8 cellular contexts compared by ENCODE assay signal in the genomic region with DNA sequence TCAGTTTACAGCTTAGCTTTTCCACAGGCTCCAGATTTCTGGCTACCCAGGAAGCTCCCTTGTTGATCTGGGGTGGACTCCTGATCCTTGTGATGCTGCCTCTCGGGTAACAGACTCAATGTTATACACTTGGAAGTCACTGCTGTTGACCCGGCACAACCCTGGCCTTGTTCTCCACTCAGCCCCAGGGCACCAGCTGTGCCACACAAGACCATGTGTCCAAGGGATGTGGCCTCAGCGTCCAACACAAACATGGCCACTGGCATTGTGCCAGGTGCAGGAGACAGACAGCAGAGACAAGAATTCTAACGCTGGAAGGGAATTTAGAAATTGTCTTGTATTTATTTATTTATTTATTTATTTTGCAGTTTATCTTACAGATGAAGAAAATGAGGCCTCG. TPM values are rescaled to one million over a fixed set of nuclear protein-coding genes. Genes with fewer than 3 reads are reported as not detected.
DNase-seq lines count a peak whose midpoint lies in the region; ATAC-seq and TF ChIP-seq lines count a peak whose summit lies in the region.
"Had no signal": no experiment of that assay in that cellular context is flagged by ENCODE, and none has a peak within 500 bp of the region (broad histone marks: within the 10 kb centered on the region; RNA-seq: fewer than 3 reads in every experiment).

No MANE protein-coding gene starts in this region.

- H3K36me3 ChIP-seq in suprapubic skin, result no peaks in the 10 kb centered on the region

- DNase-seq in NCI-H69 (lab: John Stamatoyannopoulos, UW) (peak; percentile 98), brain pericyte (ENCODE audit: low read depth, low spot score) (peak; percentile 57), inferior parietal cortex (ENCODE audit: extremely low spot score) (peak; percentile 72), suprapubic skin (ENCODE audit: low spot score in 2 of 2) (peak; percentile 71 to 82)
- no peak for DNase-seq in activated CD4-positive, alpha-beta T cell treated with anti-CD3 and anti-CD28 coated beads, Interleukin-2, amount 50 U/mL, for 1 hour
- DNase-seq: activated CD4-positive, CD25-positive, alpha-beta regulatory T cell had no signal

- TF ChIP-seq POLR2A in suprapubic skin (IDR thresholded peaks at IDR 0.05), result no peak

- no peak overlapping the region for H3K27ac ChIP-seq in suprapubic skin

- no peaks in the 10 kb centered on the region for H3K9me3 ChIP-seq in suprapubic skin

- no peaks in the 10 kb centered on the region for H3K27me3 ChIP-seq in suprapubic skin

- 46% methylated on average over 5 of the region's 5 CpGs for WGBS in suprapubic skin

- ATAC-seq in GM19324 (IDR thresholded peaks at IDR 0.05; ENCODE audit: low FRiP score, unreplicated experiment) (no peak), GM19351 (IDR thresholded peaks at IDR 0.05; ENCODE audit: unreplicated experiment) (no peak)

- TF ChIP-seq EP300 in suprapubic skin (IDR thresholded peaks at IDR 0.05), result no peak

- no peak for TF ChIP-seq CTCF in suprapubic skin (IDR thresholded peaks at IDR 0.05)

- peaks cover 6% of the 10 kb centered on the region for H3K4me1 ChIP-seq in suprapubic skin

- no peak overlapping the region for H3K4me3 ChIP-seq in suprapubic skin

RNA-seq across cellular contexts. Expression of a gene that starts 39.0 kb away (rescaled TPM):
- 100 to 1,000 TPM in 3 of 4 donors, 10 to 100 TPM in 1; 82.3 to 153 (median 113) TPM for total RNA-seq in suprapubic skin

RNA-seq across cellular contexts. Expression of a gene that starts 54.7 kb away (rescaled TPM):
- 10 to 100 TPM in 3 of 4 donors, 1 to 10 TPM in 1; 5.8 to 15.2 (median 11.4) TPM for total RNA-seq in suprapubic skin
